8 cellular contexts compared by ENCODE assay signal in genomic region chr10:115355162-115355760, GRCh38.
DNase-seq lines count a peak whose midpoint lies in the region; ATAC-seq and TF ChIP-seq lines count a peak whose summit lies in the region.

No MANE protein-coding gene starts in this region.

- TF ChIP-seq CTCF in breast epithelium (IDR thresholded peaks at IDR 0.05) (peak in 2 of 3 donors; percentile 46 to 69), right lobe of liver (IDR thresholded peaks at IDR 0.05) (peak; percentile 61 to 76 (median 74))

- H3K27me3 ChIP-seq in breast epithelium (no peaks in the 10 kb centered on the region), right lobe of liver (no peaks in the 10 kb centered on the region)

- no peak overlapping the region for H3K4me3 ChIP-seq in breast epithelium
- H3K4me3 ChIP-seq in right lobe of liver = no peak overlapping the region

- peak; percentile 88 for ATAC-seq in GM19395 (IDR thresholded peaks at IDR 0.05; ENCODE audit: unreplicated experiment)
- peak; percentile 89 for ATAC-seq in HG03469 (IDR thresholded peaks at IDR 0.05; ENCODE audit: unreplicated experiment)
- peak; percentile 84 to 91 (median 88) for ATAC-seq in right lobe of liver
- no peak for ATAC-seq in GM18517 (IDR thresholded peaks at IDR 0.05; ENCODE audit: unreplicated experiment)

- H3K9me3 ChIP-seq in breast epithelium (no peaks in the 10 kb centered on the region), right lobe of liver (no peaks in the 10 kb centered on the region)

- DNase-seq in ELR (ENCODE audit: low read depth) = peak; percentile 65
- peak; percentile 66 for DNase-seq in NCI-H69 (lab: John Stamatoyannopoulos, UW)
- DNase-seq in breast epithelium (ENCODE audit: low spot score in 2 of 2) = no peak
- DNase-seq in right lobe of liver = peak in 1 of 3 donors; percentile 58
- DNase-seq in activated effector memory CD4-positive, alpha-beta T cell treated with anti-CD3 and anti-CD28 coated beads, Interleukin-2, amount 50 U/mL, for 16 hours = no peak

- H3K4me1 ChIP-seq in breast epithelium = no peaks in the 10 kb centered on the region
- no peaks in the 10 kb centered on the region for H3K4me1 ChIP-seq in right lobe of liver

- 0% methylated on average over 2 of the region's 2 CpGs for WGBS in right lobe of liver (ENCODE audit: insufficient coverage, low coverage, low lambda C conversion rate, missing lambda C conversion rate)

- H3K36me3 ChIP-seq in breast epithelium = no peaks in the 10 kb centered on the region
- H3K36me3 ChIP-seq in right lobe of liver = no peaks in the 10 kb centered on the region

- no peak overlapping the region for H3K27ac ChIP-seq in breast epithelium
- no peak overlapping the region for H3K27ac ChIP-seq in right lobe of liver

- TF ChIP-seq POLR2A in breast epithelium (IDR thresholded peaks at IDR 0.05) (no peak), right lobe of liver (IDR thresholded peaks at IDR 0.05) (no peak)

- intact Hi-C loops in breast epithelium (cut with DNase I; ENCODE audit: low total_unique reads) = no loop called here
- intact Hi-C loops in right lobe of liver (cut with DNase I) = no loop called here

Comparison
In these comparisons a context has a peak if more than half of its experiments do, and no peak if none do; other contexts are left out.
1. DNase-seq: peak in ELR (single experiment) and NCI-H69 (single experiment); none in breast epithelium (0 of 2) and activated effector memory CD4-positive, alpha-beta T cell treated with anti-CD3 and anti-CD28 coated beads, Interleukin-2, amount 50 U/mL, for 16 hours (single experiment).